In genomic region chr11:20368441-20368840, GRCh38 we compare ENCODE assay signal across 13 cellular contexts. TPM values are rescaled to one million over a fixed set of nuclear protein-coding genes. Genes with fewer than 3 reads are reported as not detected.
A peak's percentile ranks its signal among the peaks of the same experiment; 100 is the strongest.
DNase-seq lines count a peak whose midpoint lies in the region; ATAC-seq and TF ChIP-seq lines count a peak whose summit lies in the region.
"Had no signal": no experiment of that assay in that cellular context is flagged by ENCODE, and none has a peak within 500 bp of the region (broad histone marks: within the 10 kb centered on the region; RNA-seq: fewer than 3 reads in every experiment).

No MANE protein-coding gene starts in this region.

- H3K9ac ChIP-seq in HUES6 (ENCODE audit: low read length): no peak overlapping the region

- DNase-seq in ACHN: peak; percentile 31
- DNase-seq in adrenal gland: peak in 1 of 7 donors; percentile 26
- peak; percentile 54 for DNase-seq in medulla oblongata (ENCODE audit: extremely low spot score)
- no peak for DNase-seq in T-helper 9 cell
- DNase-seq in NCI-H1092 treated with DMSO at 0.1 percent for 48 hours (lab: John Stamatoyannopoulos, UW): no peak
- DNase-seq: activated naive CD8-positive, alpha-beta T cell treated with anti-CD3 and anti-CD28 coated beads, Interleukin-2, amount 10 ng/mL, durations not matched to agents 7 days and 5 days; CD8-positive, alpha-beta memory T cell; effector memory CD4-positive, alpha-beta T cell; hippocampal formation; NCI-H510A had no signal

- no peak for ATAC-seq in HG02763 (IDR thresholded peaks at IDR 0.05; ENCODE audit: unreplicated experiment)
- no peak for ATAC-seq in GM19397 (IDR thresholded peaks at IDR 0.05; ENCODE audit: unreplicated experiment)

- no peaks in the 10 kb centered on the region for H3K9me3 ChIP-seq in HUES6 (ENCODE audit: control insufficient read depth, insufficient read depth, low read depth, low read length)
- no peaks in the 10 kb centered on the region for H3K9me3 ChIP-seq in adrenal gland (replicated peaks in 1 of 3)

- H3K4me1 ChIP-seq in HUES6 (ENCODE audit: control insufficient read depth, insufficient read depth, low read length) (peaks cover 33% of the 10 kb centered on the region), adrenal gland (replicated peaks in 1 of 2) (peaks cover 20 to 39% of the 10 kb centered on the region in 2 donors)

- in situ Hi-C loops in ACHN (cut with HindIII; ENCODE audit: low pct_ligation_motif_present, low pct_unique_long_range_greater_than_20kb, low sequenced_read_pairs): no loop called here

- H3K4me3 ChIP-seq in HUES6 (ENCODE audit: low read depth, low read length): no peak overlapping the region
- H3K4me3 ChIP-seq in adrenal gland: no peak overlapping the region

- TF ChIP-seq CTCF in adrenal gland (IDR thresholded peaks at IDR 0.05): no peak

- H3K27ac ChIP-seq in HUES6 (ENCODE audit: low read depth, low read length) (peak overlapping the region; percentile 13; the same call in 1 of the 2 replicates), adrenal gland (peak overlapping the region in 3 of 5 donors; percentile 53 to 77 (median 57))

- intact Hi-C loops in adrenal gland (cut with DNase I): no loop called here

- H3K36me3 ChIP-seq in HUES6 (ENCODE audit: control insufficient read depth, insufficient read depth, low read length) (0 out of 2 replicates have a peak, but pooled peaks cover 5% of the 10 kb centered on the region), adrenal gland (replicated peaks in 1 of 2) (no peaks in the 10 kb centered on the region)

- no peak for TF ChIP-seq POLR2A in adrenal gland (IDR thresholded peaks at IDR 0.05)

- H3K27me3 ChIP-seq in HUES6 (ENCODE audit: control insufficient read depth, insufficient read depth, low read length) (peaks cover 2% of the 10 kb centered on the region), adrenal gland (no peaks in the 10 kb centered on the region)

RNA-seq across cellular contexts. Expression of gene HTATIP2, which starts 4.9 kb away (rescaled TPM):
- total RNA-seq in adrenal gland: 100 to 1,000 TPM in 2 of 8 donors, 10 to 100 TPM in 6; 48.8 to 120 (median 78.9) TPM
- polyA plus RNA-seq in adrenal gland: 100 to 1,000 TPM in 1 of 3 donors, 10 to 100 TPM in 2; 33.1 to 156 (median 35.7) TPM

RNA-seq across cellular contexts. Expression of gene PRMT3, which starts 19.1 kb away (rescaled TPM):
- total RNA-seq in adrenal gland: 10 to 100 TPM; 11.4 to 23.4 (median 15.0) TPM
- 10 to 100 TPM in 2 of 3 donors, 1 to 10 TPM in 1; 7.6 to 21.9 (median 10.0) TPM for polyA plus RNA-seq in adrenal gland

Comparison
In these comparisons a context has a peak if more than half of its experiments do, and no peak if none do; other contexts are left out.
1. DNase-seq: peak in ACHN (single experiment) and medulla oblongata (single experiment); none in T-helper 9 cell (single experiment) and NCI-H1092 treated with DMSO at 0.1 percent for 48 hours (single experiment).